In genomic region chrX:130695931-130696330, GRCh38 we compare ENCODE assay signal across 25 cellular contexts.
DNase-seq lines count a peak whose midpoint lies in the region; ATAC-seq, FAIRE-seq and TF ChIP-seq lines count a peak whose summit lies in the region.
"Had no signal": no experiment of that assay in that cellular context is flagged by ENCODE, and none has a peak within 500 bp of the region (broad histone marks: within the 10 kb centered on the region; RNA-seq: fewer than 3 reads in every experiment).

No MANE protein-coding gene starts in this region.

- FAIRE-seq in HepG2 (lab: Jason Lieb, UNC) (no peak), GM19239 (lab: Jason Lieb, UNC) (peak; percentile 71), endothelial cell of umbilical vein (lab: Jason Lieb, UNC) (peak; percentile 60)
- FAIRE-seq: A204.1, G401.6, GM12891 had no signal

- CTCF ChIA-PET in HepG2 (lab: Yijun Ruan, JAX; ENCODE audit: low intra/inter-chr PET ratio, low total read pairs), result no interaction called here
- CTCF ChIA-PET in endothelial cell of umbilical vein (lab: Charles Lee), result interaction anchor here (1.3 kb wide), 1 partner anchor 95 kb away, joined by 3 read pairs; no protein-coding TSS in a partner anchor

- intact Hi-C loops in HepG2 (cut with micrococcal nuclease; ENCODE audit: unreplicated experiment) (no loop called here), endothelial cell of umbilical vein (cut with micrococcal nuclease) (no loop called here)

- H3K4me1 ChIP-seq in liver (ENCODE audit: control insufficient read depth in 4 of 4, insufficient read depth in 4 of 4, low read length in 3 of 4) (no peaks in the 10 kb centered on the region), HepG2 (ENCODE audit: insufficient read depth, low read length) (no peaks in the 10 kb centered on the region), endothelial cell of umbilical vein (ENCODE audit: control insufficient read depth, extremely low read depth, insufficient read depth, low read length) (peaks cover 5% of the 10 kb centered on the region), trophoblast cell (ENCODE audit: control insufficient read depth in 1 of 2, insufficient read depth in 2 of 2, low read length in 2 of 2) (no peaks in the 10 kb centered on the region)
- H3K4me1 ChIP-seq: BE2C had no signal

- no peak overlapping the region for H3K4ac ChIP-seq in trophoblast cell (ENCODE audit: low read depth, low read length)

- no peaks in the 10 kb centered on the region for H4K20me1 ChIP-seq in HepG2 (ENCODE audit: insufficient read depth, low read length)
- H4K20me1 ChIP-seq in endothelial cell of umbilical vein (replicated peaks; ENCODE audit: control insufficient read depth, extremely low read depth, insufficient read depth, low read length), result no peaks in the 10 kb centered on the region

- no peak overlapping the region for H3K18ac ChIP-seq in trophoblast cell (ENCODE audit: low read length)

- no peak overlapping the region for H4K8ac ChIP-seq in trophoblast cell (ENCODE audit: low read depth, low read length)

- H3K9me3 ChIP-seq in liver (ENCODE audit: control insufficient read depth in 4 of 4, low read length in 3 of 4) (no peaks in the 10 kb centered on the region), HepG2 (ENCODE audit: low read length) (no peaks in the 10 kb centered on the region), endothelial cell of umbilical vein (replicated peaks; ENCODE audit: control insufficient read depth, insufficient read depth, low read length) (no peaks in the 10 kb centered on the region), trophoblast cell (ENCODE audit: insufficient read depth, low read depth, low read length) (no peaks in the 10 kb centered on the region)
- H3K9me3 ChIP-seq: BE2C, BLaER1 had no signal

- no peaks in the 10 kb centered on the region for H3K79me1 ChIP-seq in trophoblast cell (ENCODE audit: low read length)

- TF ChIP-seq CTCF in liver (IDR thresholded peaks at IDR 0.05; ENCODE audit: low read depth, low read length, missing input control), result no peak
- TF ChIP-seq CTCF in HepG2 (CRISPR knock-in tag; IDR thresholded peaks at IDR 0.05), result no peak
- TF ChIP-seq CTCF in endothelial cell of umbilical vein (IDR thresholded peaks at IDR 0.05; ENCODE audit: extremely low read depth in 1 of 2, insufficient read depth in 1 of 2, low read depth in 1 of 2, low read length in 2 of 2), result no peak

- H3K79me2 ChIP-seq in HepG2 (ENCODE audit: insufficient read depth, low read length) (no peaks in the 10 kb centered on the region), endothelial cell of umbilical vein (ENCODE audit: control insufficient read depth, insufficient read depth, low read length) (no peaks in the 10 kb centered on the region), trophoblast cell (ENCODE audit: control insufficient read depth, insufficient read depth, low read length, poor library complexity) (no peaks in the 10 kb centered on the region)

- no peak overlapping the region for H3K23ac ChIP-seq in trophoblast cell (ENCODE audit: low read length)

- H2BK5ac ChIP-seq in trophoblast cell (ENCODE audit: low read depth, low read length, poor library complexity), result no peak overlapping the region

- H3K27ac ChIP-seq in liver (ENCODE audit: low read depth in 1 of 2, low read length in 2 of 2) (no peak overlapping the region), HepG2 (ENCODE audit: extremely low read length, insufficient read depth, low read length) (no peak overlapping the region), endothelial cell of umbilical vein (ENCODE audit: insufficient read depth, low read depth, low read length) (no peak overlapping the region), trophoblast cell (ENCODE audit: low read depth, low read length) (no peak overlapping the region)
- H3K27ac ChIP-seq: BLaER1 had no signal

- no peaks in the 10 kb centered on the region for H3K9me1 ChIP-seq in endothelial cell of umbilical vein (replicated peaks; ENCODE audit: control insufficient read depth, extremely low read depth, insufficient read depth, low read length)

- no peaks in the 10 kb centered on the region for H3K27me3 ChIP-seq in liver (ENCODE audit: control insufficient read depth in 4 of 4, insufficient read depth in 4 of 4, low read length in 3 of 4)
- no peaks in the 10 kb centered on the region for H3K27me3 ChIP-seq in HepG2 (ENCODE audit: control insufficient read depth in 1 of 2, insufficient read depth in 2 of 2, low read length in 2 of 2)
- H3K27me3 ChIP-seq in endothelial cell of umbilical vein (ENCODE audit: control insufficient read depth in 2 of 2, insufficient read depth in 2 of 2, low read length in 2 of 2), result no peaks in the 10 kb centered on the region
- H3K27me3 ChIP-seq in trophoblast cell (ENCODE audit: insufficient read depth, low read length), result no peaks in the 10 kb centered on the region
- H3K27me3 ChIP-seq: BE2C had no signal

- no TSS peak for BruUV-seq in HepG2 (replicated peaks; lab: Mats Ljungman, UMichigan)
- no TSS peak for BruUV-seq in endothelial cell of umbilical vein (replicated peaks; lab: Mats Ljungman, UMichigan)

- ATAC-seq in HepG2, result no peak

- H3K4me3 ChIP-seq in liver (ENCODE audit: low read depth in 1 of 3, low read length in 3 of 3), result no peak overlapping the region
- H3K4me3 ChIP-seq in HepG2 (replicated peaks in 1 of 3; ENCODE audit: insufficient read depth in 1 of 3, low read depth in 2 of 3, low read length in 3 of 3), result no peak overlapping the region
- no peak overlapping the region for H3K4me3 ChIP-seq in endothelial cell of umbilical vein (replicated peaks in 1 of 3; ENCODE audit: insufficient read depth in 1 of 3, low read depth in 1 of 3, low read length in 3 of 3)
- no peak overlapping the region for H3K4me3 ChIP-seq in trophoblast cell (ENCODE audit: low read depth, low read length)
- H3K4me3 ChIP-seq: BLaER1 had no signal

- H4K91ac ChIP-seq in trophoblast cell (ENCODE audit: low read depth, low read length), result no peak overlapping the region

- H4K12ac ChIP-seq in trophoblast cell (ENCODE audit: low read depth, low read length), result no peak overlapping the region

- H2BK12ac ChIP-seq in trophoblast cell (ENCODE audit: low read length), result no peak overlapping the region

- H3K36me3 ChIP-seq in liver (ENCODE audit: control insufficient read depth in 4 of 4, insufficient read depth in 3 of 4, low read depth in 1 of 4, low read length in 3 of 4) (no peaks in the 10 kb centered on the region), HepG2 (replicated peaks in 1 of 2; ENCODE audit: control insufficient read depth in 1 of 2, insufficient read depth in 2 of 2, low read length in 2 of 2) (no peaks in the 10 kb centered on the region), endothelial cell of umbilical vein (ENCODE audit: control insufficient read depth in 2 of 2, extremely low read depth in 1 of 2, insufficient read depth in 2 of 2, low read length in 2 of 2) (no peaks in the 10 kb centered on the region), trophoblast cell (ENCODE audit: control insufficient read depth in 1 of 2, insufficient read depth in 2 of 2, low read length in 2 of 2) (no peaks in the 10 kb centered on the region)
- H3K36me3 ChIP-seq: BE2C, BLaER1 had no signal

- dilution Hi-C loops in endothelial cell of umbilical vein (cut with MboI; ENCODE audit: extremely low pct_ligation_motif_present, low sequenced_read_pairs), result no loop called here

- 28% methylated on average over 1 of the region's 1 CpG for WGBS in liver
- 100% methylated on average over 1 of the region's 1 CpG for WGBS in HepG2 (ENCODE audit: low lambda C conversion rate)
- no CpG with 5 or more reads among the region's 1 CpG for WGBS in trophoblast cell (ENCODE audit: extremely low coverage, insufficient coverage, insufficient read length)

- DNase-seq in HepG2 (ENCODE audit: low spot score), result no peak
- DNase-seq in GM19239 (ENCODE audit: insufficient read length, low spot score), result no peak
- no peak for DNase-seq in endothelial cell of umbilical vein (ENCODE audit: low read depth, low spot score)
- DNase-seq in NCI-H226, result no peak
- no peak for DNase-seq in trophoblast cell
- no peak for DNase-seq in NCI-H1694 (lab: John Stamatoyannopoulos, UW)
- DNase-seq: 8988T; ACHN; BE2C; C1 segment of cervical spinal cord; CD4-positive, alpha-beta memory T cell; CD4-positive, CD25-positive, alpha-beta regulatory T cell; CD8-positive, alpha-beta memory T cell; COR-L47; DMS 273 treated with DMSO at 0.1 percent for 48 hours; DMS153; DMS53; DMS79; DND-41; GF-D8 had no signal

- H3K14ac ChIP-seq in trophoblast cell (ENCODE audit: low read length), result no peak overlapping the region

- POLR2A ChIA-PET in HepG2 (lab: Yijun Ruan, JAX), result no interaction called here
- POLR2A ChIA-PET in endothelial cell of umbilical vein (lab: Charles Lee), result no interaction called here

- no peak overlapping the region for H2BK120ac ChIP-seq in trophoblast cell (ENCODE audit: insufficient read depth, low read length, poor library complexity)

- H3K9ac ChIP-seq in liver (ENCODE audit: low read depth in 1 of 2, low read length in 2 of 2) (no peak overlapping the region), HepG2 (ENCODE audit: insufficient read depth, low read depth, low read length) (no peak overlapping the region), endothelial cell of umbilical vein (replicated peaks; ENCODE audit: extremely low read depth, insufficient read depth, low read length) (no peak overlapping the region), trophoblast cell (ENCODE audit: low read length) (no peak overlapping the region)
- H3K9ac ChIP-seq: BLaER1 had no signal

- H3K4me2 ChIP-seq in HepG2 (ENCODE audit: low read depth, low read length) (no peak overlapping the region), endothelial cell of umbilical vein (ENCODE audit: insufficient read depth, low read length) (no peak overlapping the region), trophoblast cell (ENCODE audit: low read length) (no peak overlapping the region)

- H2AFZ ChIP-seq in HepG2 (ENCODE audit: low read length) (no peak overlapping the region), endothelial cell of umbilical vein (ENCODE audit: low read depth, low read length) (no peak overlapping the region), trophoblast cell (ENCODE audit: insufficient read depth, low read length, poor library complexity) (no peak overlapping the region)

- in situ Hi-C loops in HepG2 (cut with HindIII; ENCODE audit: extremely low pct_ligation_motif_present, low pct_unique_long_range_greater_than_20kb), result no loop called here

- TF ChIP-seq POLR2A in HepG2 (IDR thresholded peaks at IDR 0.05; ENCODE audit: insufficient read depth in 1 of 2, low read depth in 2 of 2, low read length in 2 of 2), result no peak
- no peak for TF ChIP-seq POLR2A in endothelial cell of umbilical vein (IDR thresholded peaks at IDR 0.05; ENCODE audit: low read depth, low read length)

- TF ChIP-seq EP300 in HepG2 (IDR thresholded peaks at IDR 0.05; ENCODE audit: low read depth in 2 of 2, low read length in 2 of 2) (no peak), HepG2 (CRISPR knock-in tag; IDR thresholded peaks at IDR 0.05; ENCODE audit: borderline replicate concordance) (no peak)

- TF ChIP-seq RAD21 in liver (IDR thresholded peaks at IDR 0.05) (no peak), HepG2 (CRISPR knock-in tag; IDR thresholded peaks at IDR 0.05) (no peak)

- no peak overlapping the region for H2AK5ac ChIP-seq in trophoblast cell (ENCODE audit: low read length)

TF ChIP-seq in liver, 16 proteins besides CTCF, POLR2A, EP300 and RAD21 (continues in another document):
- TF ChIP-seq HNF4A (conservative IDR thresholded peaks at IDR 0.05), result peak; percentile 21 to 31

TF ChIP-seq in HepG2, 621 proteins besides CTCF, POLR2A, EP300 and RAD21 (continues in another document):
- TF ChIP-seq ZNF12 (CRISPR knock-in tag; IDR thresholded peaks at IDR 0.05), result no peak
